Comparison of ENCODE assay signal across 9 cellular contexts in the genomic region with DNA sequence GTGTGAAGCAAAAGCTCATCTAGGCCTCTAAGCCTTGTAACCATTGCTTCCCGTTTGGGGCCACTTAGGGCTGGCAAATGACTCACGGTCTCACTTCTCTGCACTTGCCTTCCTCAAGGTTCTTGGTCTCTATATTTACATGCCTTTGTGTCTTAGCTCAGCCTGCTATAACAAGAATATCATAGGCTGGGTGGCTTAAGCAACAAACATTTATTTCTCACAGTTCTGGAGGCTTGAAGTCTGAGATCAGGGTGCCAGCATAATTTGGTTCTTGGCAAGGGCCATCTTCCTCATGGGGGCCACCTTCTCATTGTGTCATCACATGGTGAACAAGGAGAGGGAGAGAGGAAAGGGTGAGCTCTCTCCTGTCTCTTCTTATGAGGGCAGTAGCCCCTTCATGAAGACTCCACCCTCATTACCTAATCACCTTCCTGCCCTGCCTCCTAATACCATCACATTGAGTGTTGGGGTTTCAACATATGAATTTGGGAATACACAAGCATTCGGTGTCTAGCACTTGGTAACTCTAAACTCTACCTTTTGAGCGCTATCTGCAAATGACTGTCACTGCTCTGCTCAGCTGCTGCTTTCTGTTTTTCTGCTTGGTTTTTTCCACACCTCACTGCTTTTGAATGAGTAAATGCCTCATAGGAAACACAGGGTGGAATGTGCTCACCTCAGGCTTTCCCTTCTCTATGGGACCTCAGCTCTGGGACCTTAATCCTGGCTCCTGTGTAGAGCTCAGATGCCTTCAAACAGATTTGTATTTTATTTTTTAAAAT. TPM values are rescaled to one million over a fixed set of nuclear protein-coding genes. Genes with fewer than 3 reads are reported as not detected.
A peak's percentile ranks its signal among the peaks of the same experiment; 100 is the strongest.
DNase-seq lines count a peak whose midpoint lies in the region; ATAC-seq, FAIRE-seq and TF ChIP-seq lines count a peak whose summit lies in the region.
"Had no signal": no experiment of that assay in that cellular context is flagged by ENCODE, and none has a peak within 500 bp of the region (broad histone marks: within the 10 kb centered on the region; RNA-seq: fewer than 3 reads in every experiment).

No MANE protein-coding gene starts in this region.

- peak; percentile 49 for ATAC-seq in activated CD8-positive, alpha-beta memory T cell treated with anti-CD3 and anti-CD28 coated beads, Interleukin-2, amount 10 ng/mL, durations not matched to agents 7 days and 5 days
- ATAC-seq in HG03521 (IDR thresholded peaks at IDR 0.05; ENCODE audit: unreplicated experiment) = peak; percentile 62

- no peaks in the 10 kb centered on the region for H3K9me3 ChIP-seq in astrocyte (ENCODE audit: insufficient read depth, low read depth, low read length)

- H3K27me3 ChIP-seq in astrocyte (ENCODE audit: insufficient read depth, low read length) = no peaks in the 10 kb centered on the region
- no peaks in the 10 kb centered on the region for H3K27me3 ChIP-seq in rectal smooth muscle tissue (ENCODE audit: control insufficient read depth, insufficient read depth, low read length)

- no peaks in the 10 kb centered on the region for H3K36me3 ChIP-seq in astrocyte (ENCODE audit: insufficient read depth, low read length)
- H3K36me3 ChIP-seq in rectal smooth muscle tissue (ENCODE audit: control insufficient read depth, insufficient read depth, low read length) = no peaks in the 10 kb centered on the region

- FAIRE-seq in astrocyte (lab: Jason Lieb, UNC) (peak; percentile 68), frontal cortex (lab: Jason Lieb, UNC) (no peak)

- CTCF ChIA-PET in activated CD8-positive, alpha-beta memory T cell treated with anti-CD3 and anti-CD28 coated beads, Interleukin-2, amount 10 ng/mL, durations not matched to agents 7 days and 5 days (lab: Charles Lee) = no interaction called here

- H3K4me2 ChIP-seq in astrocyte (ENCODE audit: low read length) = peak overlapping the region; percentile 45

- peak overlapping the region; percentile 9 for H2AFZ ChIP-seq in astrocyte (ENCODE audit: low read depth, low read length)

- peak overlapping the region; percentile 39 for H3K27ac ChIP-seq in astrocyte (ENCODE audit: low read depth, low read length)
- peak overlapping the region; percentile 10 for H3K27ac ChIP-seq in rectal smooth muscle tissue (ENCODE audit: low read depth, low read length)

- H3K4me3 Mint-ChIP-seq in activated CD8-positive, alpha-beta memory T cell treated with anti-CD3 and anti-CD28 coated beads, Interleukin-2, amount 10 ng/mL, durations not matched to agents 7 days and 5 days = no peak overlapping the region
- H3K4me3 Mint-ChIP-seq in astrocyte (ENCODE audit: unreplicated experiment) = no peak overlapping the region
- H3K4me3 Mint-ChIP-seq: activated B cell treated with CpG ODN at 0.5 μM for 24 hours had no signal

- H3K4me1 Mint-ChIP-seq in activated CD8-positive, alpha-beta memory T cell treated with anti-CD3 and anti-CD28 coated beads, Interleukin-2, amount 10 ng/mL, durations not matched to agents 7 days and 5 days = peaks cover 8% of the 10 kb centered on the region
- H3K4me1 Mint-ChIP-seq in astrocyte (ENCODE audit: low read depth, unreplicated experiment) = peaks cover 44% of the 10 kb centered on the region
- H3K4me1 Mint-ChIP-seq: activated B cell treated with CpG ODN at 0.5 μM for 24 hours had no signal

- H3K4me3 ChIP-seq in astrocyte (ENCODE audit: insufficient read depth, low read depth, low read length) (no peak overlapping the region), rectal smooth muscle tissue (ENCODE audit: low read length) (no peak overlapping the region)

- H3K79me2 ChIP-seq in astrocyte (ENCODE audit: insufficient read depth, low read length) = no peaks in the 10 kb centered on the region

- peaks cover 17% of the 10 kb centered on the region for H3K27me3 Mint-ChIP-seq in activated CD8-positive, alpha-beta memory T cell treated with anti-CD3 and anti-CD28 coated beads, Interleukin-2, amount 10 ng/mL, durations not matched to agents 7 days and 5 days
- H3K27me3 Mint-ChIP-seq in astrocyte (ENCODE audit: low read depth, unreplicated experiment) = no peaks in the 10 kb centered on the region
- H3K27me3 Mint-ChIP-seq: activated B cell treated with CpG ODN at 0.5 μM for 24 hours had no signal

- H3K27ac Mint-ChIP-seq in activated CD8-positive, alpha-beta memory T cell treated with anti-CD3 and anti-CD28 coated beads, Interleukin-2, amount 10 ng/mL, durations not matched to agents 7 days and 5 days = no peak overlapping the region
- peak overlapping the region; percentile 91 for H3K27ac Mint-ChIP-seq in astrocyte (ENCODE audit: unreplicated experiment)
- H3K27ac Mint-ChIP-seq: activated B cell treated with CpG ODN at 0.5 μM for 24 hours had no signal

- H3K9ac ChIP-seq in astrocyte (ENCODE audit: low read length) (peak overlapping the region; percentile 28), rectal smooth muscle tissue (ENCODE audit: low read length) (no peak overlapping the region)

- no peak for DNase-seq in activated CD8-positive, alpha-beta memory T cell treated with anti-CD3 and anti-CD28 coated beads, Interleukin-2, amount 10 ng/mL, durations not matched to agents 7 days and 5 days
- no peak for DNase-seq in activated CD8-positive, alpha-beta memory T cell treated with anti-CD3 and anti-CD28 coated beads, Interleukin-2, amount 50 U/mL, for 48 hours
- DNase-seq in astrocyte (ENCODE audit: low read depth) (peak; percentile 78), frontal cortex (ENCODE audit: low spot score in 2 of 2) (no peak), DMS 273 (lab: John Stamatoyannopoulos, UW; ENCODE audit: unreplicated experiment) (no peak), NAMALWA (ENCODE audit: low spot score) (no peak)
- DNase-seq: activated B cell treated with CpG ODN at 0.5 μM for 24 hours had no signal

- peaks cover 2% of the 10 kb centered on the region for H3K9me3 Mint-ChIP-seq in activated CD8-positive, alpha-beta memory T cell treated with anti-CD3 and anti-CD28 coated beads, Interleukin-2, amount 10 ng/mL, durations not matched to agents 7 days and 5 days (ENCODE audit: low read depth)
- no peaks in the 10 kb centered on the region for H3K9me3 Mint-ChIP-seq in astrocyte (ENCODE audit: unreplicated experiment)
- H3K9me3 Mint-ChIP-seq: activated B cell treated with CpG ODN at 0.5 μM for 24 hours had no signal

- no peaks in the 10 kb centered on the region for H3K36me3 Mint-ChIP-seq in activated CD8-positive, alpha-beta memory T cell treated with anti-CD3 and anti-CD28 coated beads, Interleukin-2, amount 10 ng/mL, durations not matched to agents 7 days and 5 days
- no peaks in the 10 kb centered on the region for H3K36me3 Mint-ChIP-seq in astrocyte (ENCODE audit: low read depth, unreplicated experiment)

- no peak for TF ChIP-seq CTCF in astrocyte (IDR thresholded peaks at IDR 0.05; ENCODE audit: insufficient read depth, low read depth, low read length)

- H4K20me1 ChIP-seq in astrocyte (ENCODE audit: insufficient read depth, low read length) = no peaks in the 10 kb centered on the region

- H3K4me1 ChIP-seq in astrocyte (ENCODE audit: insufficient read depth, low read length) = peaks cover 27% of the 10 kb centered on the region
- peaks cover 4% of the 10 kb centered on the region for H3K4me1 ChIP-seq in rectal smooth muscle tissue (ENCODE audit: control insufficient read depth, insufficient read depth, low read length)

RNA-seq across cellular contexts. Expression of a gene that starts 16.2 kb away (rescaled TPM):
- total RNA-seq in activated CD8-positive, alpha-beta memory T cell treated with anti-CD3 and anti-CD28 coated beads, Interleukin-2, amount 10 ng/mL, durations not matched to agents 7 days and 5 days = 1 to 10 TPM in 1 of 2 experiments, under 1 TPM in 1; 0.79 to 1.3 TPM
- total RNA-seq in astrocyte (26.5 and 28.6 TPM in 2 replicates), frontal cortex (110 TPM)

Comparison
In these comparisons a context has a peak if more than half of its experiments do, and no peak if none do; other contexts are left out.
1. RNA of a gene that starts 16.2 kb away (total RNA-seq): 110 TPM in frontal cortex (single experiment) and 26.5 to 28.6 TPM in astrocyte; 0.79 to 1.3 TPM in activated CD8-positive, alpha-beta memory T cell treated with anti-CD3 and anti-CD28 coated beads, Interleukin-2, amount 10 ng/mL, durations not matched to agents 7 days and 5 days; every median in the first group is over 10 times any median in the second.